15 cellular contexts compared by ENCODE assay signal in the genomic region with DNA sequence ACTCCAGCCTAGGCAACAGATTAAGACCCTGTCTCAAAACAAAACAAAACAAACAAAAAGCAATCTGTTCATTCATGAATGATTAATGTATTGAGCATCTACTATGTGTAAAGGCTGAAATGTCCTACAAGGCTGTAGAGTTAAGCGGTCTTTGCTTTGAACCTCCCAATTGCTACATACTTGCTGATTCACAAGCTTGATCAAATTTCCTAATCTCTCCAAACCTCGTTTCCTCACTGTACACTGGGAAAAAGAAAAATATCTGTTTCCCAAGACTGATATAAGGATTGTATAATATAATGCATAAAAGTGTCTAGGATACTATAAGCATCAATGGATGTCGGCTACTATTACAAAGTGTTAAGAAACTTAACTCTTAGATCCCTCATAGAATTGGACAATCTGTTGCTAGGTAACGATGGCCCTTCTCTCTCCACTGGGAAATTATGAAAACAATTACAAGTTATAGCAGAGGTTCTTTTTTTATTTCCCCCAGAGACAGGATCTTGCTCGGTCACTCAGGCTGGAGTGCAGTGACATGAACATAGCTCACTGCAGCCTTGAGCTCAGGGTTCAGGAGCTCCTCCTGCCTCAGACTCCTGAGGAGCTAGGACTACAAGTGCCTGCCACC. TPM values are rescaled to one million over a fixed set of nuclear protein-coding genes. Genes with fewer than 3 reads are reported as not detected.
A peak's percentile ranks its signal among the peaks of the same experiment; 100 is the strongest.
DNase-seq lines count a peak whose midpoint lies in the region; ATAC-seq and TF ChIP-seq lines count a peak whose summit lies in the region.
"Had no signal": no experiment of that assay in that cellular context is flagged by ENCODE, and none has a peak within 500 bp of the region (broad histone marks: within the 10 kb centered on the region; RNA-seq: fewer than 3 reads in every experiment).

No MANE protein-coding gene starts in this region.

- intact Hi-C loops in ascending aorta (cut with DNase I) (no loop called here), right cardiac atrium (cut with DNase I) (no loop called here)

- ATAC-seq in right cardiac atrium (peak in 1 of 2 donors; percentile 9), upper lobe of left lung (ENCODE audit: low FRiP score in 2 of 2) (peak in 1 of 2 donors; percentile 11), GM19463 (IDR thresholded peaks at IDR 0.05; ENCODE audit: unreplicated experiment) (no peak)
- ATAC-seq: left lobe of liver; pancreas; stimulated activated naive CD8-positive, alpha-beta T cell treated with anti-CD3 and anti-CD28 coated beads, Interleukin-15, amount 100 ng/mL, for 72 hours had no signal

- DNase-seq in SIG-M5 treated with dmso at 0.1 percent for 504 hours (lab: John Stamatoyannopoulos, UW; ENCODE audit: unreplicated experiment) (peak; percentile 49), SIG-M5 (lab: John Stamatoyannopoulos, UW) (no peak), ascending aorta (ENCODE audit: low spot score in 2 of 2) (no peak), right cardiac atrium (no peak), upper lobe of left lung (no peak), A172 (ENCODE audit: low spot score) (no peak), iPS-NIHi7 (ENCODE audit: extremely low spot score) (no peak)
- DNase-seq: activated CD4-positive, alpha-beta T cell treated with anti-CD3 and anti-CD28 coated beads, Interleukin-2, amount 10 ng/mL, durations not matched to agents 7 days and 5 days; activated gamma-delta T cell; NCI-H1092 treated with DMSO at 0.1 percent for 48 hours; stimulated activated CD4-positive, alpha-beta T cell treated with anti-CD3 and anti-CD28 coated beads, Interleukin-4, amount 100 ng/mL, for 24 hours; stimulated activated naive CD8-positive, alpha-beta T cell treated with anti-CD3 and anti-CD28 coated beads, Interleukin-15, amount 100 ng/mL, for 72 hours had no signal

- H3K4me3 ChIP-seq in ascending aorta (peak overlapping the region in 1 of 2 donors; percentile 0), right cardiac atrium (ENCODE audit: low read length) (no peak overlapping the region), upper lobe of left lung (no peak overlapping the region)
- H3K4me3 ChIP-seq: pancreas had no signal

- no peaks in the 10 kb centered on the region for H3K27me3 ChIP-seq in ascending aorta
- H3K27me3 ChIP-seq in right cardiac atrium (ENCODE audit: control insufficient read depth, insufficient read depth) = no peaks in the 10 kb centered on the region
- H3K27me3 ChIP-seq in upper lobe of left lung = no peaks in the 10 kb centered on the region
- H3K27me3 ChIP-seq: pancreas had no signal

- TF ChIP-seq CTCF in ascending aorta (IDR thresholded peaks at IDR 0.05) (no peak), upper lobe of left lung (IDR thresholded peaks at IDR 0.05) (no peak)

- peak overlapping the region; percentile 73 to 79 for H3K27ac ChIP-seq in ascending aorta
- H3K27ac ChIP-seq in right cardiac atrium (ENCODE audit: low read length) = peak overlapping the region; percentile 52
- peak overlapping the region; percentile 80 to 88 (median 86) for H3K27ac ChIP-seq in upper lobe of left lung
- H3K27ac ChIP-seq: pancreas had no signal

- no peaks in the 10 kb centered on the region for H3K9me3 ChIP-seq in ascending aorta
- H3K9me3 ChIP-seq in right cardiac atrium (ENCODE audit: control insufficient read depth, low read length) = no peaks in the 10 kb centered on the region
- H3K9me3 ChIP-seq in upper lobe of left lung = no peaks in the 10 kb centered on the region
- H3K9me3 ChIP-seq: pancreas had no signal

- H3K4me1 ChIP-seq in ascending aorta (peaks cover 8 to 31% of the 10 kb centered on the region in 2 donors), right cardiac atrium (ENCODE audit: control insufficient read depth, insufficient read depth, low read length) (peaks cover 2% of the 10 kb centered on the region), upper lobe of left lung (peaks cover 43 to 57% (median 52%) of the 10 kb centered on the region in 4 donors)
- H3K4me1 ChIP-seq: pancreas had no signal

- no peak for TF ChIP-seq EP300 in upper lobe of left lung (IDR thresholded peaks at IDR 0.05)

- WGBS in right cardiac atrium = 48% methylated on average over 5 of the region's 5 CpGs
- WGBS in upper lobe of left lung, 2 donors = 27 to 41% methylated on average over 5 of the region's 5 CpGs

- H3K36me3 ChIP-seq in ascending aorta (no peaks in the 10 kb centered on the region), upper lobe of left lung (no peaks in the 10 kb centered on the region)
- H3K36me3 ChIP-seq: pancreas had no signal

- TF ChIP-seq POLR2A in upper lobe of left lung (IDR thresholded peaks at IDR 0.05) = no peak

RNA-seq across cellular contexts. Expression of gene RILPL2, which starts 8.0 kb away (rescaled TPM):
- total RNA-seq in ascending aorta = 7.2 TPM
- total RNA-seq in right cardiac atrium = 1 to 10 TPM; 3.4 to 4.0 (median 3.8) TPM
- 4.3 TPM for polyA plus RNA-seq in right cardiac atrium
- total RNA-seq in upper lobe of left lung = 10 to 100 TPM; 12.5 to 29.9 (median 14.6) TPM
- 3.6 and 3.9 TPM in 2 replicates for total RNA-seq in A172 (2014; rRNA removed; shearing (Covaris generic))

RNA-seq across cellular contexts. Expression of gene SNRNP35, which starts 13.4 kb away (rescaled TPM):
- total RNA-seq in ascending aorta (5.9 TPM), right cardiac atrium (10 to 100 TPM; 19.2 to 26.6 (median 26.1) TPM), upper lobe of left lung (10 to 100 TPM; 16.7 to 50.3 (median 26.6) TPM)
- polyA plus RNA-seq in right cardiac atrium = 48.1 TPM
- total RNA-seq in A172 (2014; rRNA removed; shearing (Covaris generic)) = 8.6 and 12.0 TPM in 2 replicates
